Comparison of ENCODE assay signal across 1 cellular context in the genomic region with DNA sequence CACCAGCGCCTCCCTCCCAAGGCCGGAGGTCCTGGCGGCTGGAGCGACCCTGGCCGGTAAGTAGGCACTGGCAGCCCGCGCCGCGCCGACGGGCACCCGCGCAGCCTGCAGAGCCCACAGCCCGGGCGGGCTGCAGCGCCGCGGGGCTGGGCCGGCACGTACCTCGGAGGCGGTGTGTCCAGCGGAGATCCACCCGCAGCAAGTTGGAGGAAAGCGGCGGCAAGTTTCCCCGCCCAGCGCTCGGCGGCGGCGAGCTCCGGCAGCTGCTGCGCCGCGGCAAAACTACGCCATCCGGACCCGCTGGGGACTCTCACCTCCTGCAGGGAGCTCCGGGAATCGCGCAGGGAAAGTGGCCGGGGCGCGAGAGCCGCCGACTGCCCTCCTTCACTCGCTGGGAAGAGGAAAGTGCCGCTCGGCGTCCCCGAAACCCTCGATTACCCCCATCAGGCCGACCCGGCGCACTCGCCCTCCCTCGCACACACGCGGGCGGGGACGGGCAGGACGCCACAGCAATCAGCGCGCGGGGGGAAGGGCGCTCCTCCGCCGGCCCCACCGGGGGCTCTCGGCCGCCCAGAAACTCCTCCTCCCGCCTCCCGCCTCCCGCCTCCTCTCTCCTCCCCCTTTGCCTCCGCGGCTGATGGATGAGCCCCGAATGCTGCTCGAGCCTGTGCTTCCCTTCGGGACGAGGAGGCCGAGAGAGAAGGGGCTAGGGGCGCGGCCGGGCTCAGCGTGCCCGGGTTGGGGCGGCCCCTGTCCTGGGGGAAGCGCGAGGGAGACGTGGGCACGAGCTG.
TF ChIP-seq lines count a peak whose summit lies in the region.

Gene TGFBR3, minus strand, starts transcription at position 436 of the 791 bp plus-strand sequence. CDS start 24,620 bp downstream, outside the sequence.

TF ChIP-seq in K562, 482 proteins besides CTCF, POLR2A, EP300 and RAD21 (continued from another document and continues in another):
- TF ChIP-seq GMEB1 (CRISPR knock-in tag; IDR thresholded peaks at IDR 0.05), result peak; percentile 41; the same call in 1 of the 2 replicates
- TF ChIP-seq FOXP1 (CRISPR knock-in tag; IDR thresholded peaks at IDR 0.05), result peak; percentile 29; the same call in 1 of the 2 replicates
- TF ChIP-seq RBBP5 (IDR thresholded peaks at IDR 0.05; ENCODE audit: borderline replicate concordance, insufficient read depth, low read length, poor library complexity, severe bottlenecking), result peak; percentile 81
- TF ChIP-seq NR3C1 (CRISPR knock-in tag; IDR thresholded peaks at IDR 0.05), result no peak
- TF ChIP-seq CCNT2 (IDR thresholded peaks at IDR 0.05; ENCODE audit: borderline replicate concordance, extremely low read depth, insufficient read length, low read depth, low read length), result peak; percentile 80
- TF ChIP-seq, protein P1, sequence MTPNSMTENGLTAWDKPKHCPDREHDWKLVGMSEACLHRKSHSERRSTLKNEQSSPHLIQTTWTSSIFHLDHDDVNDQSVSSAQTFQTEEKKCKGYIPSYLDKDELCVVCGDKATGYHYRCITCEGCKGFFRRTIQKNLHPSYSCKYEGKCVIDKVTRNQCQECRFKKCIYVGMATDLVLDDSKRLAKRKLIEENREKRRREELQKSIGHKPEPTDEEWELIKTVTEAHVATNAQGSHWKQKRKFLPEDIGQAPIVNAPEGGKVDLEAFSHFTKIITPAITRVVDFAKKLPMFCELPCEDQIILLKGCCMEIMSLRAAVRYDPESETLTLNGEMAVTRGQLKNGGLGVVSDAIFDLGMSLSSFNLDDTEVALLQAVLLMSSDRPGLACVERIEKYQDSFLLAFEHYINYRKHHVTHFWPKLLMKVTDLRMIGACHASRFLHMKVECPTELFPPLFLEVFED (CRISPR knock-in tag; conservative IDR thresholded peaks at IDR 0.05), result no peak
- TF ChIP-seq, protein P2, sequence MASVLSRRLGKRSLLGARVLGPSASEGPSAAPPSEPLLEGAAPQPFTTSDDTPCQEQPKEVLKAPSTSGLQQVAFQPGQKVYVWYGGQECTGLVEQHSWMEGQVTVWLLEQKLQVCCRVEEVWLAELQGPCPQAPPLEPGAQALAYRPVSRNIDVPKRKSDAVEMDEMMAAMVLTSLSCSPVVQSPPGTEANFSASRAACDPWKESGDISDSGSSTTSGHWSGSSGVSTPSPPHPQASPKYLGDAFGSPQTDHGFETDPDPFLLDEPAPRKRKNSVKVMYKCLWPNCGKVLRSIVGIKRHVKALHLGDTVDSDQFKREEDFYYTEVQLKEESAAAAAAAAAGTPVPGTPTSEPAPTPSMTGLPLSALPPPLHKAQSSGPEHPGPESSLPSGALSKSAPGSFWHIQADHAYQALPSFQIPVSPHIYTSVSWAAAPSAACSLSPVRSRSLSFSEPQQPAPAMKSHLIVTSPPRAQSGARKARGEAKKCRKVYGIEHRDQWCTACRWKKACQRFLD (CRISPR knock-in tag; IDR thresholded peaks at IDR 0.05), result no peak
- no peak for TF ChIP-seq FOS (IDR thresholded peaks at IDR 0.05; ENCODE audit: extremely low read depth, insufficient read length)
- peak; percentile 55; the same call in 1 of the 2 replicates for TF ChIP-seq ZNF24 (IDR thresholded peaks at IDR 0.05)
- TF ChIP-seq MYC (IDR thresholded peaks at IDR 0.05; ENCODE audit: low read depth, low read length), result peak; percentile 34; the same call in 1 of the 2 replicates
- peak; percentile 27; the same call in 1 of the 2 replicates for TF ChIP-seq MYC (CRISPR knock-in tag; IDR thresholded peaks at IDR 0.05; ENCODE audit: borderline replicate concordance, low read depth)
- no peak for TF ChIP-seq SPI1 (IDR thresholded peaks at IDR 0.05; ENCODE audit: borderline replicate concordance, low read depth, low read length)
- no peak for TF ChIP-seq GTF2F1 (IDR thresholded peaks at IDR 0.05; ENCODE audit: low read depth, low read length)
- TF ChIP-seq NR1H2 (CRISPR knock-in tag; IDR thresholded peaks at IDR 0.05), result no peak
- TF ChIP-seq ELK1 (CRISPR knock-in tag; IDR thresholded peaks at IDR 0.05), result 0 out of 2 replicates have a peak, but pooled peaks have one; percentile 31
- no peak for TF ChIP-seq BMI1 (IDR thresholded peaks at IDR 0.05; ENCODE audit: low read length)
- TF ChIP-seq SAFB (IDR thresholded peaks at IDR 0.05; ENCODE audit: borderline replicate concordance, low read depth, low read length), result no peak
- peak; percentile 30 for TF ChIP-seq SAP30 (IDR thresholded peaks at IDR 0.05; ENCODE audit: borderline replicate concordance, insufficient read depth, low read depth, low read length, poor library complexity, severe bottlenecking)
- no peak for TF ChIP-seq SMARCC2 (IDR thresholded peaks at IDR 0.05; ENCODE audit: low read depth)
- no peak for TF ChIP-seq NFIX (CRISPR knock-in tag; IDR thresholded peaks at IDR 0.05; ENCODE audit: low read depth)
- no peak for TF ChIP-seq TGIF2 (CRISPR knock-in tag; IDR thresholded peaks at IDR 0.05)
- TF ChIP-seq, protein P3, sequence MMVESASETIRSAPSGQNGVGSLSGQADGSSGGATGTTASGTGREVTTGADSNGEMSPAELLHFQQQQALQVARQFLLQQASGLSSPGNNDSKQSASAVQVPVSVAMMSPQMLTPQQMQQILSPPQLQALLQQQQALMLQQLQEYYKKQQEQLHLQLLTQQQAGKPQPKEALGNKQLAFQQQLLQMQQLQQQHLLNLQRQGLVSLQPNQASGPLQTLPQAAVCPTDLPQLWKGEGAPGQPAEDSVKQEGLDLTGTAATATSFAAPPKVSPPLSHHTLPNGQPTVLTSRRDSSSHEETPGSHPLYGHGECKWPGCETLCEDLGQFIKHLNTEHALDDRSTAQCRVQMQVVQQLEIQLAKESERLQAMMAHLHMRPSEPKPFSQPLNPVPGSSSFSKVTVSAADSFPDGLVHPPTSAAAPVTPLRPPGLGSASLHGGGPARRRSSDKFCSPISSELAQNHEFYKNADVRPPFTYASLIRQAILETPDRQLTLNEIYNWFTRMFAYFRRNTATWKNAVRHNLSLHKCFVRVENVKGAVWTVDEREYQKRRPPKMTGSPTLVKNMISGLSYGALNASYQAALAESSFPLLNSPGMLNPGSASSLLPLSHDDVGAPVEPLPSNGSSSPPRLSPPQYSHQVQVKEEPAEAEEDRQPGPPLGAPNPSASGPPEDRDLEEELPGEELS (CRISPR knock-in tag; IDR thresholded peaks at IDR 0.05; ENCODE audit: borderline replicate concordance), result no peak; the same call in 1 of the 2 replicates
- TF ChIP-seq, protein P4, sequence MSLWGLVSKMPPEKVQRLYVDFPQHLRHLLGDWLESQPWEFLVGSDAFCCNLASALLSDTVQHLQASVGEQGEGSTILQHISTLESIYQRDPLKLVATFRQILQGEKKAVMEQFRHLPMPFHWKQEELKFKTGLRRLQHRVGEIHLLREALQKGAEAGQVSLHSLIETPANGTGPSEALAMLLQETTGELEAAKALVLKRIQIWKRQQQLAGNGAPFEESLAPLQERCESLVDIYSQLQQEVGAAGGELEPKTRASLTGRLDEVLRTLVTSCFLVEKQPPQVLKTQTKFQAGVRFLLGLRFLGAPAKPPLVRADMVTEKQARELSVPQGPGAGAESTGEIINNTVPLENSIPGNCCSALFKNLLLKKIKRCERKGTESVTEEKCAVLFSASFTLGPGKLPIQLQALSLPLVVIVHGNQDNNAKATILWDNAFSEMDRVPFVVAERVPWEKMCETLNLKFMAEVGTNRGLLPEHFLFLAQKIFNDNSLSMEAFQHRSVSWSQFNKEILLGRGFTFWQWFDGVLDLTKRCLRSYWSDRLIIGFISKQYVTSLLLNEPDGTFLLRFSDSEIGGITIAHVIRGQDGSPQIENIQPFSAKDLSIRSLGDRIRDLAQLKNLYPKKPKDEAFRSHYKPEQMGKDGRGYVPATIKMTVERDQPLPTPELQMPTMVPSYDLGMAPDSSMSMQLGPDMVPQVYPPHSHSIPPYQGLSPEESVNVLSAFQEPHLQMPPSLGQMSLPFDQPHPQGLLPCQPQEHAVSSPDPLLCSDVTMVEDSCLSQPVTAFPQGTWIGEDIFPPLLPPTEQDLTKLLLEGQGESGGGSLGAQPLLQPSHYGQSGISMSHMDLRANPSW (CRISPR knock-in tag; IDR thresholded peaks at IDR 0.05), result no peak
- peak in 1 of 2 experiments; percentile 61; a peak in 1 of 4 replicates for TF ChIP-seq HDAC1 (IDR thresholded peaks at IDR 0.05)
- no peak for TF ChIP-seq PURB (CRISPR knock-in tag; IDR thresholded peaks at IDR 0.05; ENCODE audit: low read depth)
- TF ChIP-seq DACH1 (IDR thresholded peaks at IDR 0.05; ENCODE audit: partially characterized antibody), result no peak
- TF ChIP-seq TAF1 (IDR thresholded peaks at IDR 0.05; ENCODE audit: control insufficient read depth, extremely low read depth, insufficient read depth, low read length, severe bottlenecking), result peak; percentile 21
- TF ChIP-seq BACH1 (tag; IDR thresholded peaks at IDR 0.05), result no peak
- TF ChIP-seq SRSF7 (optimal IDR thresholded peaks at IDR 0.05; ENCODE audit: low read depth, low read length), result no peak
- no peak for TF ChIP-seq ZNF282 (CRISPR knock-in tag; IDR thresholded peaks at IDR 0.05)
- TF ChIP-seq CTCFL (IDR thresholded peaks at IDR 0.05; ENCODE audit: borderline replicate concordance, insufficient read depth, low read depth, low read length, poor library complexity, severe bottlenecking), result peak; percentile 6
- TF ChIP-seq PYGO2 (tag; IDR thresholded peaks at IDR 0.05), result no peak
- TF ChIP-seq, protein P5, sequence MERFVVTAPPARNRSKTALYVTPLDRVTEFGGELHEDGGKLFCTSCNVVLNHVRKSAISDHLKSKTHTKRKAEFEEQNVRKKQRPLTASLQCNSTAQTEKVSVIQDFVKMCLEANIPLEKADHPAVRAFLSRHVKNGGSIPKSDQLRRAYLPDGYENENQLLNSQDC (CRISPR knock-in tag; IDR thresholded peaks at IDR 0.05), result no peak
- TF ChIP-seq ZNF717 (CRISPR knock-in tag; IDR thresholded peaks at IDR 0.05), result no peak
- no peak for TF ChIP-seq BRD4 (IDR thresholded peaks at IDR 0.05)
- TF ChIP-seq ATF1 (CRISPR knock-in tag; IDR thresholded peaks at IDR 0.05), result no peak
- peak; percentile 78 for TF ChIP-seq ATF1 (tag; IDR thresholded peaks at IDR 0.05)
- TF ChIP-seq TAF15 (IDR thresholded peaks at IDR 0.05; ENCODE audit: low read depth, low read length), result no peak
- TF ChIP-seq ARID2 (IDR thresholded peaks at IDR 0.05), result peak; percentile 17; the same call in 1 of the 2 replicates
- no peak for TF ChIP-seq TAF7 (tag; IDR thresholded peaks at IDR 0.05)
- peak; percentile 50; the same call in 1 of the 2 replicates for TF ChIP-seq ETV5 (CRISPR knock-in tag; IDR thresholded peaks at IDR 0.05; ENCODE audit: low read depth)
